ENCODE assay signal across 8 cellular contexts in the genomic region with DNA sequence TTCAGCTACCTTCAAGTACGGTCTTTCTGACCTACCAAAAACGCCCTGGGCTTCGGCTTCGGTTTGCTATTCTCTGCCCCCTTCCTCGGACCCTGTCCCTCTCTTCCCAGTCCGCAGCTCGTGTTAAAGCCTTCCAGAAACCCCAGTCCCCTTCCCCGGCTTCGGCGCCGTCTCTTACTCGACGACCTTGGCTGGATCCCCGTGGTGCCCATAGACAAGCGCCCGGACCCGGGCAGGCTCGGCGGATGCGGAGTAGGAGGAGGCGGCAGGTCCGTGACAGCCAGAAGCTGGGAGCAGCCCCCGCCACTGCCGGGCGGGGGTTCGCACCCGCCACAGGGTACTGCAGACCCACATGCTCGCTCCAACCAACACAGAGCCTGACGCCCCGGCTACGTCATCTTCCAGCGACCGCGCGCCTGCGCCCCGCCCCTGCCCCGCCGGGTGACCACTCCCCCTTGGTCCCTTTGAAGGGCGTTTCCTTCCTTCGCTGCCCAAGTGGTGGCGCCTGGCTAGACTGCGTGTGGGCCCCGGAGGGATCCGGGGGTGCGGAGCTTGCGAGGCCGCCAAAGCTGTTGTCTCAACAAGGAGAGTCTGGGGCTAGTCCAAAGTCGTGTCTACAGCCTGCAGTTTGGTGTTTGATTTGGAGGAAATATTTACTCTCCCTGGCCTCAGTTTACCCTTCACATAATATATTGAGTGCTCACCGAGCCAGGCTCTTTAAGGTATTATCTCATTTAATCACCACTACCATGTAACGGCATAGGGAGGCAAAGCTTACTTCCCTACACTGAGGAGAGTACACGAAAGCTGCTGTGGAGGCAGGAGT. TPM values are rescaled to one million over a fixed set of nuclear protein-coding genes. Genes with fewer than 3 reads are reported as not detected.
DNase-seq lines count a peak whose midpoint lies in the region; FAIRE-seq and TF ChIP-seq lines count a peak whose summit lies in the region.

A gene with protein sequence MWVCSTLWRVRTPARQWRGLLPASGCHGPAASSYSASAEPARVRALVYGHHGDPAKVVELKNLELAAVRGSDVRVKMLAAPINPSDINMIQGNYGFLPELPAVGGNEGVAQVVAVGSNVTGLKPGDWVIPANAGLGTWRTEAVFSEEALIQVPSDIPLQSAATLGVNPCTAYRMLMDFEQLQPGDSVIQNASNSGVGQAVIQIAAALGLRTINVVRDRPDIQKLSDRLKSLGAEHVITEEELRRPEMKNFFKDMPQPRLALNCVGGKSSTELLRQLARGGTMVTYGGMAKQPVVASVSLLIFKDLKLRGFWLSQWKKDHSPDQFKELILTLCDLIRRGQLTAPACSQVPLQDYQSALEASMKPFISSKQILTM (minus strand): TSS at position 382 of the 826 bp plus-strand sequence. CDS start 28 bp downstream, at position 354.

- TF ChIP-seq CTCF in neutrophil (IDR thresholded peaks at IDR 0.05) = peak; percentile 51

- H3K36me3 ChIP-seq in H7 (replicated peaks; ENCODE audit: control insufficient read depth, insufficient read depth, low read length) = no peaks in the 10 kb centered on the region
- H3K36me3 ChIP-seq in MG63 = no peaks in the 10 kb centered on the region
- no peaks in the 10 kb centered on the region for H3K36me3 ChIP-seq in neutrophil

- no peak for FAIRE-seq in frontal cortex (lab: Jason Lieb, UNC)

- H3K9me3 ChIP-seq in MG63 = no peaks in the 10 kb centered on the region
- no peaks in the 10 kb centered on the region for H3K9me3 ChIP-seq in neutrophil

- H3K27ac ChIP-seq in neutrophil (peak within 1 kb of the TSS; percentile 33), substantia nigra (ENCODE audit: low read depth, low read length, poor library complexity, severe bottlenecking) (peak within 1 kb of the TSS; percentile 75)

- H3K4me3 ChIP-seq in H7 (ENCODE audit: insufficient read depth, low read depth, low read length) (peak within 1 kb of the TSS; percentile 95), MG63 (peak within 1 kb of the TSS; percentile 91), neutrophil (ENCODE audit: low read depth in 1 of 2, low read length in 1 of 2) (peak within 1 kb of the TSS; percentile 71 to 80)

- in situ Hi-C loops in SK-MEL-5 (cut with HindIII; ENCODE audit: low pct_unique_long_range_greater_than_20kb, low sequenced_read_pairs) = no loop called here

- peak; percentile 87 for DNase-seq in GDM1 (lab: John Stamatoyannopoulos, UW)
- DNase-seq in H7 = peak; percentile 99
- peak; percentile 91 for DNase-seq in MG63
- peak; percentile 88 for DNase-seq in SK-MEL-5 (ENCODE audit: low read depth, low spot score)
- peak; percentile 96 for DNase-seq in activated naive CD4-positive, alpha-beta T cell treated with Interleukin-2 at 50 U/mL for 16 hours
- DNase-seq in frontal cortex (ENCODE audit: low spot score in 2 of 2) = peak; percentile 88 to 96
- peak; percentile 44 to 96 (median 88) for DNase-seq in substantia nigra (lab: John Stamatoyannopoulos, UW)

- H3K4me1 ChIP-seq in neutrophil (ENCODE audit: control insufficient read depth in 1 of 2, insufficient read depth in 1 of 2, low read depth in 1 of 2, low read length in 1 of 2) = peaks cover 20 to 25% of the 10 kb centered on the region in 2 experiments

- H3K27me3 ChIP-seq in H7 (ENCODE audit: control insufficient read depth, insufficient read depth, low read length) (peaks cover 11% of the 10 kb centered on the region; the same call in 1 of the 2 replicates), MG63 (no peaks in the 10 kb centered on the region), neutrophil (peaks cover 18% of the 10 kb centered on the region)

RNA-seq across cellular contexts. Expression of the gene that starts here (rescaled TPM):
- total RNA-seq in H7 (2014; rRNA removed; shearing (Covaris generic)) = 62.1 and 71.1 TPM in 2 replicates
- 12.9 and 26.5 TPM in 2 replicates for total RNA-seq in MG63 (2014; rRNA removed; shearing (Covaris generic); ENCODE audit: low replicate concordance)
- total RNA-seq in SK-MEL-5 (2014; rRNA removed; shearing (Covaris generic)) = 19.5 and 25.8 TPM in 2 replicates
- polyA plus RNA-seq in SK-MEL-5 (2015; cell fraction: cytosol; rRNA removed) = 37.7 and 37.9 TPM in 2 replicates
- polyA plus RNA-seq in SK-MEL-5 (2015; cell fraction: nucleus; rRNA removed) = 57.8 and 66.1 TPM in 2 replicates
- total RNA-seq in frontal cortex = 13.5 TPM

Comparison
In these comparisons a context has a peak if more than half of its experiments do, and no peak if none do; other contexts are left out.
1. Peak in every context shown above with its lines: DNase-seq, H3K4me3 ChIP-seq and H3K27ac ChIP-seq.